Comparison of ENCODE assay signal across 8 cellular contexts in the genomic region with DNA sequence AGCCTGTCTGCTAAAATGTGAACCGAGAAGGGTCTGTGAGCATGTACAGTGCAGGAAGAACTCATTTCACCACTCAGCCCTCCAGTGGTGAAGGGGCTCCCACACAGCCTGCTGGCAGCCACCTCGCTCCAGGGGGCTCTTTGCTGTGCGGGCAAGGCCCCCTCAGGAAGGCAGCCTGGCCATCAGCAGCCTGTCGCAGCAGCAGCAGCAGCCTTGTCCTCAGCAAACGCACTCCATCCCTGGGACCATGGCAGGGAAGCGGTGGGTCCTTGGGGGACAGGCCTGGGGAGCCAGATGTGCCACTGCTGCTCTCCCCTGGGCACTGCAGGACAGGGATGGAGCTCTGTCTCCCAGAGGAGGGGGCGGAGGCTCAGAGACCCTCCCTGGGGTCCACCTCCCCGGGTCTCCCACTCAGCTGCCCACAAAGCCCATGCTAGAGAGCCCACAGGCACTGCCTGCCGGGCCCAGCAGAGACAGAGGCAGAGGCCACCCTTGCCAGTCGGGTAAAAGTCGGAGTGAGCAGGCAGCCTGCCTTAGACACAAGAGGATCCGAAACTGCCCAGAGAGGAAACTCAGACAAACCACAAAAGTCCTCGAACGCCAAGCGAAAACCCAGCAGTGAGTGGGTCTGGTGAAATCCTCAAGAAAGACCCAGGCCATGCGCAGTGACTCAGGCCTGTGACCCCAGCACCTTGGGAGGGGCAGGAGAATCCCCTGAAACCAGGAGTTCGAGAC. TPM values are rescaled to one million over a fixed set of nuclear protein-coding genes. Genes with fewer than 3 reads are reported as not detected.
A peak's percentile ranks its signal among the peaks of the same experiment; 100 is the strongest.
DNase-seq lines count a peak whose midpoint lies in the region; ATAC-seq, FAIRE-seq and TF ChIP-seq lines count a peak whose summit lies in the region.

No MANE protein-coding gene starts in this region.

- H3K4me3 Mint-ChIP-seq in brain, result peak overlapping the region in 1 of 5 experiments; percentile 20

- no peak for TF ChIP-seq POLR2A in GM12891 (IDR thresholded peaks at IDR 0.05; ENCODE audit: low read depth, low read length)

- no peak for TF ChIP-seq CTCF in brain (conservative IDR thresholded peaks at IDR 0.05)

- FAIRE-seq in GM12891 (lab: Jason Lieb, UNC), result peak; percentile 95

- H3K27me3 Mint-ChIP-seq in brain, result no peaks in the 10 kb centered on the region

- H3K27ac Mint-ChIP-seq in brain, result peak overlapping the region in 4 of 5 experiments; percentile 27 to 87 (median 64)

- no peaks in the 10 kb centered on the region for H3K9me3 Mint-ChIP-seq in brain

- peak; percentile 79 for ATAC-seq in GM21528 (IDR thresholded peaks at IDR 0.05; ENCODE audit: low FRiP score, unreplicated experiment)
- peak; percentile 55 for ATAC-seq in stimulated activated naive CD8-positive, alpha-beta T cell treated with anti-CD3 and anti-CD28 coated beads, Interleukin-15, Interleukin-2, amounts not matched to agents 100 U/mL and 50 U/mL, for 24 hours
- ATAC-seq in esophagus mucosa, result no peak

- DNase-seq in GM12891 (ENCODE audit: insufficient read length, low spot score) (peak; percentile 89), KG1 (lab: John Stamatoyannopoulos, UW) (peak; percentile 18), NCI-H1417 treated with DMSO at 0.1 percent for 48 hours (lab: John Stamatoyannopoulos, UW) (no peak)
- peak; percentile 34 for DNase-seq in stimulated activated naive CD8-positive, alpha-beta T cell treated with anti-CD3 and anti-CD28 coated beads, Interleukin-15, Interleukin-2, amounts not matched to agents 100 U/mL and 50 U/mL, for 24 hours
- no peak for DNase-seq in effector CD8-positive, alpha-beta T cell (lab: John Stamatoyannopoulos, UW)

- peaks cover 86% of the 10 kb centered on the region for H3K4me1 Mint-ChIP-seq in brain

- no peaks in the 10 kb centered on the region for H3K36me3 Mint-ChIP-seq in brain

TF ChIP-seq in GM12891, 5 proteins besides CTCF, POLR2A, EP300 and RAD21:
- no peak for TF ChIP-seq POLR2AphosphoS5 (IDR thresholded peaks at IDR 0.05; ENCODE audit: low read depth, low read length)
- TF ChIP-seq SPI1 (IDR thresholded peaks at IDR 0.05; ENCODE audit: low read depth, low read length), result peak; percentile 94

RNA-seq across cellular contexts. Expression of gene BRD3, which starts 8.0 kb away (rescaled TPM):
- polyA plus RNA-seq in GM12891 (2012; ENCODE audit: low read depth, missing spikeins), result 6.1 TPM
- polyA plus RNA-seq in brain (ENCODE audit: insufficient read depth, low read depth, low replicate concordance), result 84.9 TPM
- total RNA-seq in esophagus mucosa, result 13.2 TPM

RNA-seq across cellular contexts. Expression of gene BRD3OS, which starts 34.5 kb away (rescaled TPM):
- polyA plus RNA-seq in GM12891 (2012; ENCODE audit: low read depth, missing spikeins), result 6.2 TPM
- polyA plus RNA-seq in brain (ENCODE audit: insufficient read depth, low read depth, low replicate concordance), result 49.4 TPM
- total RNA-seq in esophagus mucosa, result 5.3 TPM

Comparison
In these comparisons a context has a peak if more than half of its experiments do, and no peak if none do; other contexts are left out.
1. DNase-seq: peak in GM12891 (single experiment), KG1 (single experiment) and stimulated activated naive CD8-positive, alpha-beta T cell treated with anti-CD3 and anti-CD28 coated beads, Interleukin-15, Interleukin-2, amounts not matched to agents 100 U/mL and 50 U/mL, for 24 hours (single experiment); none in NCI-H1417 treated with DMSO at 0.1 percent for 48 hours (single experiment) and effector CD8-positive, alpha-beta T cell (single experiment).